2 cellular contexts compared by ENCODE assay signal in genomic region chr2:175004730-175004979, GRCh38.
TF ChIP-seq lines count a peak whose summit lies in the region.

No MANE protein-coding gene starts in this region.

TF ChIP-seq in K562, 482 proteins besides CTCF, POLR2A, EP300 and RAD21 (continues in another document):
- TF ChIP-seq NCOA1 (IDR thresholded peaks at IDR 0.05; ENCODE audit: low read depth) (no peak), U2AF1 (optimal IDR thresholded peaks at IDR 0.05; ENCODE audit: low read depth, low read length) (no peak), CHD7 (IDR thresholded peaks at IDR 0.05; ENCODE audit: low read depth, low read length) (no peak), NR1H2 (CRISPR knock-in tag; IDR thresholded peaks at IDR 0.05) (no peak), KLF16 (IDR thresholded peaks at IDR 0.05) (no peak), REST (CRISPR knock-in tag; IDR thresholded peaks at IDR 0.05; ENCODE audit: low read depth) (no peak)

TF ChIP-seq in HepG2, 621 proteins besides CTCF, POLR2A, EP300 and RAD21:
- no peak for TF ChIP-seq ZNF44 (CRISPR knock-in tag; IDR thresholded peaks at IDR 0.05)
- 0 out of 2 replicates have a peak, but pooled peaks have one; percentile 8 for TF ChIP-seq ZNF761 (CRISPR knock-in tag; conservative IDR thresholded peaks at IDR 0.05)
- no peak for TF ChIP-seq SRSF4 (IDR thresholded peaks at IDR 0.05; ENCODE audit: low read depth, low read length, poor library complexity, severe bottlenecking)
- no peak for TF ChIP-seq NR1H2 (CRISPR knock-in tag; IDR thresholded peaks at IDR 0.05; ENCODE audit: borderline replicate concordance, low read depth)
- TF ChIP-seq ZNF292 (CRISPR knock-in tag; IDR thresholded peaks at IDR 0.05; ENCODE audit: borderline replicate concordance, low read depth) = no peak
